ENCODE assay signal across 24 cellular contexts in genomic region chr6:21110684-21111398, GRCh38.
DNase-seq lines count a peak whose midpoint lies in the region; ATAC-seq and TF ChIP-seq lines count a peak whose summit lies in the region.
"Had no signal": no experiment of that assay in that cellular context is flagged by ENCODE, and none has a peak within 500 bp of the region (broad histone marks: within the 10 kb centered on the region; RNA-seq: fewer than 3 reads in every experiment).

No MANE protein-coding gene starts in this region.

- CTCF ChIA-PET in HEK293 (lab: Yijun Ruan, JAX) = no interaction called here

- DNase-seq in fibroblast of peridontal ligament (ENCODE audit: extremely low read depth) (peak; percentile 64), smooth muscle cell (lab: John Stamatoyannopoulos, UW; ENCODE audit: unreplicated experiment) (no peak), NCI-H446 treated with DMSO at 0.1 percent for 48 hours (lab: John Stamatoyannopoulos, UW) (no peak), KBM-7 (no peak), T-helper 1 cell (no peak)
- DNase-seq in activated T-cell treated with anti-CD3 and anti-CD28 coated beads, Interleukin-2, amount 50 U/mL, for 72 hours = no peak
- DNase-seq: activated CD4-positive, alpha-beta T cell treated with anti-CD3 and anti-CD28 coated beads, Interleukin-2, amount 10 ng/mL, durations not matched to agents 7 days and 5 days; CD8-positive, alpha-beta T cell; DMS79 treated with DMSO at 0.1 percent for 48 hours; effector CD4-positive, alpha-beta T cell; NCI-H1048; OCI-M1; stimulated activated CD4-positive, alpha-beta T cell treated with anti-CD3 and anti-CD28 coated beads, Interleukin-4, amount 100 ng/mL, for 1 hour; transverse colon had no signal

- no peak overlapping the region for H3K4me3 ChIP-seq in HEK293 (ENCODE audit: low read depth, low read length)
- H3K4me3 ChIP-seq in SU-DHL-6 (ENCODE audit: insufficient read depth, low read length, poor library complexity, severe bottlenecking) = no peak overlapping the region
- H3K4me3 ChIP-seq in smooth muscle cell = no peak overlapping the region
- H3K4me3 ChIP-seq: ascending aorta, gastroesophageal sphincter, GM12878, lung, transverse colon had no signal

- H3K27me3 ChIP-seq in SU-DHL-6 (ENCODE audit: low read length) (no peaks in the 10 kb centered on the region), smooth muscle cell (ENCODE audit: low read depth) (no peaks in the 10 kb centered on the region)
- H3K27me3 ChIP-seq: ascending aorta, gastroesophageal sphincter, neutrophil, transverse colon had no signal

- H3K9me3 ChIP-seq in HEK293 (ENCODE audit: control insufficient read depth, insufficient read depth, low read depth, low read length) = no peaks in the 10 kb centered on the region
- H3K9me3 ChIP-seq in SU-DHL-6 (ENCODE audit: insufficient read depth, low read length) = no peaks in the 10 kb centered on the region
- no peaks in the 10 kb centered on the region for H3K9me3 ChIP-seq in smooth muscle cell (replicated peaks; ENCODE audit: low read depth)
- H3K9me3 ChIP-seq: ascending aorta, gastroesophageal sphincter, neutrophil, transverse colon had no signal

- H4K20me1 ChIP-seq in SU-DHL-6 (ENCODE audit: low read depth, low read length) = no peaks in the 10 kb centered on the region
- H4K20me1 ChIP-seq in smooth muscle cell (ENCODE audit: low read depth) = no peaks in the 10 kb centered on the region

- peaks cover 7% of the 10 kb centered on the region; the same call in 1 of the 2 replicates for H3F3A ChIP-seq in SU-DHL-6 (ENCODE audit: insufficient read depth)
- peaks cover 8% of the 10 kb centered on the region for H3F3A ChIP-seq in smooth muscle cell (ENCODE audit: low read depth)

- no peak overlapping the region for H3K4me3 Mint-ChIP-seq in activated T-cell treated with anti-CD3 and anti-CD28 coated beads, Interleukin-2, amount 50 U/mL, for 72 hours
- H3K4me3 Mint-ChIP-seq: activated CD4-positive, alpha-beta T cell treated with anti-CD3 and anti-CD28 coated beads, Interleukin-2, amount 10 ng/mL, durations not matched to agents 7 days and 5 days; CD8-positive, alpha-beta T cell; stimulated activated naive CD8-positive, alpha-beta T cell treated with anti-CD3 and anti-CD28 coated beads, Interleukin-15, Interleukin-2, amounts not matched to agents 100 ng/mL and 50 ng/mL, for 24 hours had no signal

- H3K79me2 ChIP-seq in SU-DHL-6 (ENCODE audit: insufficient read depth, low read length) (no peaks in the 10 kb centered on the region), smooth muscle cell (ENCODE audit: low read depth) (no peaks in the 10 kb centered on the region)

- in situ Hi-C loops in KBM-7 (cut with MboI; ENCODE audit: low pct_unique_long_range_greater_than_20kb, low sequenced_read_pairs) = no loop called here

- no peak for ATAC-seq in activated T-cell treated with anti-CD3 and anti-CD28 coated beads, Interleukin-2, amount 50 U/mL, for 72 hours (replicated peaks in 1 of 2)
- ATAC-seq: activated naive CD4-positive, alpha-beta T cell treated with anti-CD3 and anti-CD28 coated beads, Interleukin-2, amount 50 U/mL, for 72 hours; CD8-positive, alpha-beta T cell; esophagus mucosa; gastroesophageal sphincter had no signal

- H3K4me1 ChIP-seq in HEK293 (ENCODE audit: control insufficient read depth, insufficient read depth, low read length) (peaks cover 4% of the 10 kb centered on the region; the same call in 1 of the 2 replicates), smooth muscle cell (ENCODE audit: low read depth) (peaks cover 37% of the 10 kb centered on the region)
- H3K4me1 ChIP-seq: ascending aorta had no signal

- no peak overlapping the region for H3K9ac ChIP-seq in SU-DHL-6 (ENCODE audit: low read length)
- H3K9ac ChIP-seq in smooth muscle cell (ENCODE audit: low read depth) = no peak overlapping the region

- H3K27ac ChIP-seq in HEK293 (ENCODE audit: extremely low read depth, low read depth, low read length) (no peak overlapping the region), SU-DHL-6 (ENCODE audit: low read depth, low read length) (peak overlapping the region; percentile 77), smooth muscle cell (ENCODE audit: low read depth) (peak overlapping the region; percentile 90)
- H3K27ac ChIP-seq: ascending aorta, gastroesophageal sphincter, neutrophil, transverse colon had no signal

- no peaks in the 10 kb centered on the region for H3K36me3 Mint-ChIP-seq in activated T-cell treated with anti-CD3 and anti-CD28 coated beads, Interleukin-2, amount 50 U/mL, for 72 hours (ENCODE audit: insufficient read depth in 2 of 2)
- H3K36me3 Mint-ChIP-seq: activated naive CD4-positive, alpha-beta T cell treated with anti-CD3 and anti-CD28 coated beads, Interleukin-2, amount 50 U/mL, for 72 hours had no signal

- POLR2A ChIA-PET in HEK293 (lab: Yijun Ruan, JAX) = no interaction called here

- no peaks in the 10 kb centered on the region for H3K9me2 ChIP-seq in SU-DHL-6 (replicated peaks; ENCODE audit: insufficient read depth, low read length)

- no peaks in the 10 kb centered on the region for H3K9me3 Mint-ChIP-seq in activated T-cell treated with anti-CD3 and anti-CD28 coated beads, Interleukin-2, amount 50 U/mL, for 72 hours
- H3K9me3 Mint-ChIP-seq: activated CD4-positive, alpha-beta T cell treated with anti-CD3 and anti-CD28 coated beads, Interleukin-2, amount 10 ng/mL, durations not matched to agents 7 days and 5 days; activated naive CD4-positive, alpha-beta T cell treated with anti-CD3 and anti-CD28 coated beads, Interleukin-2, amount 50 U/mL, for 72 hours; CD8-positive, alpha-beta T cell; stimulated activated naive CD8-positive, alpha-beta T cell treated with anti-CD3 and anti-CD28 coated beads, Interleukin-15, Interleukin-2, amounts not matched to agents 100 ng/mL and 50 ng/mL, for 24 hours had no signal

- TF ChIP-seq CTCF in HEK293 (tag by site-specific recombination; IDR thresholded peaks at IDR 0.05) (no peak), SU-DHL-6 (IDR thresholded peaks at IDR 0.05; ENCODE audit: insufficient read depth, low read length, poor library complexity, severe bottlenecking) (no peak), smooth muscle cell (IDR thresholded peaks at IDR 0.05; ENCODE audit: borderline replicate concordance, insufficient read depth, poor library complexity, severe bottlenecking) (no peak)

- H2AFZ ChIP-seq in SU-DHL-6 (ENCODE audit: low read depth, low read length, severe bottlenecking) (no peak overlapping the region), smooth muscle cell (ENCODE audit: low read depth) (no peak overlapping the region)

- peak overlapping the region; percentile 73 for H3K4me2 ChIP-seq in SU-DHL-6 (ENCODE audit: low read depth, low read length, poor library complexity, severe bottlenecking)
- H3K4me2 ChIP-seq in smooth muscle cell = no peak overlapping the region

- H3K27ac Mint-ChIP-seq in activated T-cell treated with anti-CD3 and anti-CD28 coated beads, Interleukin-2, amount 50 U/mL, for 72 hours = no peak overlapping the region
- H3K27ac Mint-ChIP-seq: activated CD4-positive, alpha-beta T cell treated with anti-CD3 and anti-CD28 coated beads, Interleukin-2, amount 10 ng/mL, durations not matched to agents 7 days and 5 days; activated naive CD4-positive, alpha-beta T cell treated with anti-CD3 and anti-CD28 coated beads, Interleukin-2, amount 50 U/mL, for 72 hours; CD8-positive, alpha-beta T cell; stimulated activated naive CD8-positive, alpha-beta T cell treated with anti-CD3 and anti-CD28 coated beads, Interleukin-15, Interleukin-2, amounts not matched to agents 100 ng/mL and 50 ng/mL, for 24 hours had no signal

- H3K27me3 Mint-ChIP-seq in activated T-cell treated with anti-CD3 and anti-CD28 coated beads, Interleukin-2, amount 50 U/mL, for 72 hours (ENCODE audit: low read depth) = no peaks in the 10 kb centered on the region
- H3K27me3 Mint-ChIP-seq: activated CD4-positive, alpha-beta T cell treated with anti-CD3 and anti-CD28 coated beads, Interleukin-2, amount 10 ng/mL, durations not matched to agents 7 days and 5 days; stimulated activated naive CD8-positive, alpha-beta T cell treated with anti-CD3 and anti-CD28 coated beads, Interleukin-15, Interleukin-2, amounts not matched to agents 100 ng/mL and 50 ng/mL, for 24 hours had no signal

- no peaks in the 10 kb centered on the region for H3K36me3 ChIP-seq in HEK293 (ENCODE audit: control insufficient read depth in 2 of 2, insufficient read depth in 1 of 2, low read length in 2 of 2)
- H3K36me3 ChIP-seq in SU-DHL-6 (ENCODE audit: low read length) = no peaks in the 10 kb centered on the region
- no peaks in the 10 kb centered on the region for H3K36me3 ChIP-seq in smooth muscle cell (ENCODE audit: low read depth)
- H3K36me3 ChIP-seq: ascending aorta, gastroesophageal sphincter, neutrophil, transverse colon had no signal

- no peaks in the 10 kb centered on the region for H3K4me1 Mint-ChIP-seq in activated T-cell treated with anti-CD3 and anti-CD28 coated beads, Interleukin-2, amount 50 U/mL, for 72 hours (ENCODE audit: low read depth)
- H3K4me1 Mint-ChIP-seq: activated CD4-positive, alpha-beta T cell treated with anti-CD3 and anti-CD28 coated beads, Interleukin-2, amount 10 ng/mL, durations not matched to agents 7 days and 5 days had no signal

- WGBS in smooth muscle cell (ENCODE audit: low lambda C conversion rate) = 81% methylated on average over 8 of the region's 8 CpGs

TF ChIP-seq in HEK293, 187 proteins besides CTCF, POLR2A, EP300 and RAD21:
- TF ChIP-seq PRDM4 (tag by site-specific recombination; IDR thresholded peaks at IDR 0.05) = 0 out of 2 replicates have a peak, but pooled peaks have one; percentile 26
- TF ChIP-seq ZNF121 (tag by site-specific recombination; IDR thresholded peaks at IDR 0.05) = 0 out of 2 replicates have a peak, but pooled peaks have one; percentile 46
- no peak for TF ChIP-seq ZNF555 (tag by site-specific recombination; conservative IDR thresholded peaks at IDR 0.05)
TF ChIP-seq in HEK293: peak in this region for 2.
